In the genomic region with DNA sequence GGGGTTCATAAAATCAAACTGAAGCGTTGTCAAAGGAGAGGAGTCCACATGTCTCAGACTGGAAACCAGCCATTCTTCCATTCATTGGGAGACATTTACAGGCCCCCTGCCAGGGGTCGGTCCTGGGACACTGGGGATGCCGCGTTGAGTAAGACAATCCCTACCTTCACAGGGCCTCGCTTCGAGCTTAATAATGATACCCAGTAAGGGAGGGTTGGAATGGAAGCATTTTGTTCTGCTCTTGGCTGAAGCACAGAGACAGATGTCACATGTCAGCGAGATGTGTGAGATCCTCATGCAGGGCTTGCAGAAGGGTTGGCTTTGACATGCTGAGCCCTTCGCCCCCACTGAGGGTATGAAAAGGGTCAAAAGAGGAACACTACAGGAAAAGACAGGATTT, we compare ENCODE assay signal across 18 cellular contexts. TPM values are rescaled to one million over a fixed set of nuclear protein-coding genes. Genes with fewer than 3 reads are reported as not detected.
DNase-seq lines count a peak whose midpoint lies in the region; ATAC-seq and TF ChIP-seq lines count a peak whose summit lies in the region.
"Had no signal": no experiment of that assay in that cellular context is flagged by ENCODE, and none has a peak within 500 bp of the region (broad histone marks: within the 10 kb centered on the region; RNA-seq: fewer than 3 reads in every experiment).

No MANE protein-coding gene starts in this region.

- WGBS in hepatocyte (ENCODE audit: low lambda C conversion rate, missing lambda C conversion rate), result 52% methylated on average over 8 of the region's 8 CpGs

- no peaks in the 10 kb centered on the region for H3K36me3 ChIP-seq in GM23338 (ENCODE audit: insufficient read depth)
- no peaks in the 10 kb centered on the region for H3K36me3 ChIP-seq in hepatocyte (replicated peaks; ENCODE audit: insufficient read depth, low read depth)

- H3K27me3 Mint-ChIP-seq in GM23338 (ENCODE audit: insufficient read depth, low read depth, poor library complexity), result peaks cover 13% of the 10 kb centered on the region

- TF ChIP-seq CTCF in GM23338 (conservative IDR thresholded peaks at IDR 0.05; ENCODE audit: low read depth in 2 of 2) (no peak), dorsolateral prefrontal cortex (IDR thresholded peaks at IDR 0.05 in 54 of 56, conservative IDR thresholded peaks at IDR 0.05 in 2 of 56; ENCODE audit: low read depth in 1 of 56, partially characterized antibody in 56 of 56) (no peak), hepatocyte (IDR thresholded peaks at IDR 0.05; ENCODE audit: poor library complexity) (no peak)

- peak; percentile 35 for ATAC-seq in GM23338
- no peak for ATAC-seq in GM19035 (IDR thresholded peaks at IDR 0.05; ENCODE audit: unreplicated experiment)
- no peak for ATAC-seq in GM19463 (IDR thresholded peaks at IDR 0.05; ENCODE audit: unreplicated experiment)
- ATAC-seq in HG03520 (IDR thresholded peaks at IDR 0.05; ENCODE audit: unreplicated experiment), result no peak
- ATAC-seq in stimulated activated naive CD8-positive, alpha-beta T cell treated with anti-CD3 and anti-CD28 coated beads, Interleukin-15, Interleukin-2, amounts not matched to agents 100 U/mL and 50 U/mL, for 24 hours, result no peak
- ATAC-seq: HepG2 had no signal

- intact Hi-C loops in dorsolateral prefrontal cortex (cut with DNase I), result no loop called here

- H2AFZ ChIP-seq in GM23338, result peak overlapping the region; percentile 63; the same call in 1 of the 2 replicates
- no peak overlapping the region for H2AFZ ChIP-seq in hepatocyte

- H3K9me3 Mint-ChIP-seq in GM23338, result no peaks in the 10 kb centered on the region
- H3K9me3 Mint-ChIP-seq: dendritic cell treated with granulocyte-macrophage colony-stimulating factor and Interleukin-4, amounts not matched to agents 40 ng/mL and 50 ng/mL, for 4 days; natural killer cell treated with Interleukin-12 subunit alpha and Interleukin-12 subunit beta and Interleukin-15 and Interleukin-18, amount 100 ng/mL, for 72 hours had no signal

- H3K27ac Mint-ChIP-seq in GM23338, result no peak overlapping the region
- H3K27ac Mint-ChIP-seq: dendritic cell treated with granulocyte-macrophage colony-stimulating factor and Interleukin-4, amounts not matched to agents 40 ng/mL and 50 ng/mL, for 4 days; natural killer cell treated with Interleukin-12 subunit alpha and Interleukin-12 subunit beta and Interleukin-15 and Interleukin-18, amount 100 ng/mL, for 72 hours; progenitor cell of endocrine pancreas had no signal

- H3K4me1 ChIP-seq in GM23338 (ENCODE audit: insufficient read depth) (0 out of 2 replicates have a peak, but pooled peaks cover 3% of the 10 kb centered on the region), hepatocyte (ENCODE audit: insufficient read depth) (no peaks in the 10 kb centered on the region)

- H3K36me3 Mint-ChIP-seq in GM23338 (ENCODE audit: low read depth), result no peaks in the 10 kb centered on the region; the same call in 2 of the 3 replicates
- H3K36me3 Mint-ChIP-seq: natural killer cell treated with Interleukin-12 subunit alpha and Interleukin-12 subunit beta and Interleukin-15 and Interleukin-18, amount 100 ng/mL, for 72 hours had no signal

- H3K27me3 ChIP-seq in GM23338 (ENCODE audit: insufficient read depth) (peaks cover 28% of the 10 kb centered on the region), dorsolateral prefrontal cortex (no peaks in the 10 kb centered on the region), hepatocyte (no peaks in the 10 kb centered on the region)

- H3K79me2 ChIP-seq in GM23338 (replicated peaks; ENCODE audit: insufficient read depth) (no peaks in the 10 kb centered on the region), hepatocyte (no peaks in the 10 kb centered on the region)

- H3K9me2 ChIP-seq in GM23338 (ENCODE audit: insufficient read depth) (no peaks in the 10 kb centered on the region), hepatocyte (replicated peaks; ENCODE audit: insufficient read depth) (no peaks in the 10 kb centered on the region)

- H3K4me3 ChIP-seq in GM23338 (peak overlapping the region; percentile 50), dorsolateral prefrontal cortex (peak overlapping the region in 53 of 59 donors; percentile 19 to 69 (median 48)), hepatocyte (no peak overlapping the region)

- DNase-seq in GM23338 (ENCODE audit: low spot score) (no peak), dorsolateral prefrontal cortex (peak in 1 of 10 donors; percentile 5), hepatocyte (ENCODE audit: low spot score) (no peak), retina (peak; percentile 47)
- DNase-seq in stimulated activated naive CD8-positive, alpha-beta T cell treated with anti-CD3 and anti-CD28 coated beads, Interleukin-15, Interleukin-2, amounts not matched to agents 100 U/mL and 50 U/mL, for 24 hours, result no peak
- DNase-seq: Caco-2; HCEC 1CT; NCI-H1092 treated with DMSO at 0.1 percent for 48 hours; NCI-H2081; NCI-H524 treated with DMSO at 0.1 percent for 48 hours; stimulated activated CD4-positive, alpha-beta T cell treated with anti-CD3 and anti-CD28 coated beads, Interleukin-12 subunit alpha, Interleukin-12 subunit beta, amount 100 ng/mL, for 4 hours had no signal

- peak overlapping the region; percentile 81 for H3K4me2 ChIP-seq in GM23338
- peak overlapping the region; percentile 75 for H3K4me2 ChIP-seq in hepatocyte

- H3K9me3 ChIP-seq in hepatocyte (ENCODE audit: low read depth), result no peaks in the 10 kb centered on the region
- H3K9me3 ChIP-seq: Caco-2 had no signal

- peaks cover 8% of the 10 kb centered on the region for H3K4me1 Mint-ChIP-seq in GM23338

- H4K20me1 ChIP-seq in GM23338 (replicated peaks; ENCODE audit: insufficient read depth) (no peaks in the 10 kb centered on the region), hepatocyte (ENCODE audit: insufficient read depth, poor library complexity, severe bottlenecking) (no peaks in the 10 kb centered on the region)

- H3K4me3 Mint-ChIP-seq in GM23338, result peak overlapping the region; percentile 67
- H3K4me3 Mint-ChIP-seq: dendritic cell treated with granulocyte-macrophage colony-stimulating factor and Interleukin-4, amounts not matched to agents 40 ng/mL and 50 ng/mL, for 4 days; natural killer cell treated with Interleukin-12 subunit alpha and Interleukin-12 subunit beta and Interleukin-15 and Interleukin-18, amount 100 ng/mL, for 72 hours had no signal

- H3K27ac ChIP-seq in GM23338 (ENCODE audit: low read depth), result no peak overlapping the region
- peak overlapping the region in 2 of 59 donors; percentile 14 to 31 for H3K27ac ChIP-seq in dorsolateral prefrontal cortex
- H3K27ac ChIP-seq in hepatocyte, result no peak overlapping the region

- no peaks in the 10 kb centered on the region for H3F3A ChIP-seq in GM23338 (replicated peaks; ENCODE audit: low read depth)

TF ChIP-seq in GM23338, 12 proteins besides CTCF, POLR2A, EP300 and RAD21 (continues in another document):
- TF ChIP-seq, protein P1, sequence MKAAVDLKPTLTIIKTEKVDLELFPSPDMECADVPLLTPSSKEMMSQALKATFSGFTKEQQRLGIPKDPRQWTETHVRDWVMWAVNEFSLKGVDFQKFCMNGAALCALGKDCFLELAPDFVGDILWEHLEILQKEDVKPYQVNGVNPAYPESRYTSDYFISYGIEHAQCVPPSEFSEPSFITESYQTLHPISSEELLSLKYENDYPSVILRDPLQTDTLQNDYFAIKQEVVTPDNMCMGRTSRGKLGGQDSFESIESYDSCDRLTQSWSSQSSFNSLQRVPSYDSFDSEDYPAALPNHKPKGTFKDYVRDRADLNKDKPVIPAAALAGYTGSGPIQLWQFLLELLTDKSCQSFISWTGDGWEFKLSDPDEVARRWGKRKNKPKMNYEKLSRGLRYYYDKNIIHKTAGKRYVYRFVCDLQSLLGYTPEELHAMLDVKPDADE (IDR thresholded peaks at IDR 0.05), result no peak
- TF ChIP-seq STAT1 (IDR thresholded peaks at IDR 0.05; ENCODE audit: unreplicated experiment), result no peak
- TF ChIP-seq ZNF114 (CRISPR knock-in tag; IDR thresholded peaks at IDR 0.05), result no peak
- TF ChIP-seq JUNB (IDR thresholded peaks at IDR 0.05; ENCODE audit: unreplicated experiment), result no peak
- no peak for TF ChIP-seq CREB1 (CRISPR knock-in tag; IDR thresholded peaks at IDR 0.05; ENCODE audit: low read depth)
- no peak for TF ChIP-seq POLR2AphosphoS5 (IDR thresholded peaks at IDR 0.05; ENCODE audit: low read depth)
- no peak for TF ChIP-seq REST (IDR thresholded peaks at IDR 0.05; ENCODE audit: unreplicated experiment)

RNA-seq across cellular contexts. Expression of gene ARL8B, which starts 25.7 kb away (rescaled TPM):
- total RNA-seq in GM23338 (2014; rRNA removed; shearing (Covaris generic)), result 25.5 and 28.3 TPM in 2 replicates
- polyA plus RNA-seq in GM23338 (2016; fragmentation: Nextera tagmentation; extraction: Ambion mirVana), result 31.5 and 40.8 TPM in 2 replicates
- total RNA-seq in dorsolateral prefrontal cortex, result 100 to 1,000 TPM in 100 of 120 experiments, 10 to 100 TPM in 20; 66.6 to 154 (median 120) TPM
- total RNA-seq in hepatocyte, result 92.3 and 94.4 TPM in 2 replicates
- polyA plus RNA-seq in hepatocyte, result 58.1 and 61.5 TPM in 2 replicates
